11 cellular contexts compared by ENCODE assay signal in the genomic region with DNA sequence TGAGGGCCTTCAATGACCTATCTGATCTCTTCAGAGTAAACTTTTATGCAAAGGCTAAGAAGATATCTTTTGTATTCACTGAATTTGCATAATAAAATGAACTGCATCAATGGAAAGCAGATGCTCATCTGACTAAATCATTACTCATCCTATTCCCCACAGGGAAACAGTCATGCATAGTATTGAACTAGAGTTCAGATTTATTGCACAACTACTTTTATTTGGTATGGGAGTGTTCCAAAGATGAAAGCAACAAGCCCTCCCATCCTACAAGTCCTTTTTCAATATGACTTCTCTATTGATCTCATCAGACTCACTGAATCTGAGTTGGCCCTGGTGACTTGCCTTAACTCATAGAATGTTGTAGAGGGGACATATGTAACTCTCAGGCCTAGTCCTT.
DNase-seq lines count a peak whose midpoint lies in the region; TF ChIP-seq lines count a peak whose summit lies in the region.
"Had no signal": no experiment of that assay in that cellular context is flagged by ENCODE, and none has a peak within 500 bp of the region (broad histone marks: within the 10 kb centered on the region; RNA-seq: fewer than 3 reads in every experiment).

No MANE protein-coding gene starts in this region.

- H3K27me3 ChIP-seq in adipocyte (replicated peaks; ENCODE audit: control insufficient read depth, insufficient read depth, low read length) (no peaks in the 10 kb centered on the region), adrenal gland (no peaks in the 10 kb centered on the region)
- H3K27me3 ChIP-seq: SJSA1 had no signal

- no peak overlapping the region for H3K27ac ChIP-seq in adrenal gland
- H3K27ac ChIP-seq: SJSA1 had no signal

- H3K4me1 ChIP-seq in adipocyte (ENCODE audit: control insufficient read depth, insufficient read depth, low read length) (peaks cover 54% of the 10 kb centered on the region), adrenal gland (replicated peaks in 1 of 2) (no peaks in the 10 kb centered on the region)

- no peak for TF ChIP-seq CTCF in adrenal gland (IDR thresholded peaks at IDR 0.05)

- intact Hi-C loops in adrenal gland (cut with DNase I): no loop called here
- intact Hi-C loops in cardiac septum (cut with DNase I): no loop called here

- DNase-seq in A172 (ENCODE audit: low spot score): peak; percentile 67
- peak; percentile 88 for DNase-seq in GM04504 (ENCODE audit: low read depth)
- DNase-seq in adipocyte (ENCODE audit: low read depth): peak; percentile 93
- peak; percentile 73 for DNase-seq in foreskin melanocyte
- DNase-seq in HT-29 (ENCODE audit: low spot score): no peak
- no peak for DNase-seq in adrenal gland
- no peak for DNase-seq in cardiac septum (ENCODE audit: low spot score)
- no peak for DNase-seq in NCI-H187 treated with DMSO at 0.1 percent for 48 hours (lab: John Stamatoyannopoulos, UW)
- DNase-seq: activated CD4-positive, alpha-beta T cell treated with anti-CD3 and anti-CD28 coated beads, Interleukin-2, amount 50 U/mL, for 4 hours; stimulated activated CD4-positive, alpha-beta T cell treated with anti-CD3 and anti-CD28 coated beads, Interleukin-12 subunit alpha, Interleukin-12 subunit beta, amount 100 ng/mL, for 4 hours had no signal

- no peak for TF ChIP-seq POLR2A in adrenal gland (IDR thresholded peaks at IDR 0.05)

- H3K9me3 ChIP-seq in adipocyte (ENCODE audit: control insufficient read depth, low read length) (no peaks in the 10 kb centered on the region), adrenal gland (replicated peaks in 1 of 3) (no peaks in the 10 kb centered on the region)
- H3K9me3 ChIP-seq: SJSA1 had no signal

- H3K36me3 ChIP-seq in adipocyte (ENCODE audit: control insufficient read depth, insufficient read depth, low read length, severe bottlenecking) (no peaks in the 10 kb centered on the region), adrenal gland (replicated peaks in 1 of 2) (no peaks in the 10 kb centered on the region)
- H3K36me3 ChIP-seq: SJSA1 had no signal

- H3K9ac ChIP-seq in adipocyte (ENCODE audit: low read length): peak overlapping the region; percentile 42

- H3K4me3 ChIP-seq in adipocyte (ENCODE audit: low read length) (peak overlapping the region; percentile 29), adrenal gland (no peak overlapping the region)
- H3K4me3 ChIP-seq: SJSA1 had no signal

Comparison
In these comparisons a context has a peak if more than half of its experiments do, and no peak if none do; other contexts are left out.
1. DNase-seq: peak in A172 (single experiment), GM04504 (single experiment), adipocyte (single experiment) and foreskin melanocyte (single experiment); none in HT-29 (single experiment), adrenal gland (0 of 7), cardiac septum (single experiment) and NCI-H187 treated with DMSO at 0.1 percent for 48 hours (single experiment).